2 cellular contexts compared by ENCODE assay signal in the genomic region with DNA sequence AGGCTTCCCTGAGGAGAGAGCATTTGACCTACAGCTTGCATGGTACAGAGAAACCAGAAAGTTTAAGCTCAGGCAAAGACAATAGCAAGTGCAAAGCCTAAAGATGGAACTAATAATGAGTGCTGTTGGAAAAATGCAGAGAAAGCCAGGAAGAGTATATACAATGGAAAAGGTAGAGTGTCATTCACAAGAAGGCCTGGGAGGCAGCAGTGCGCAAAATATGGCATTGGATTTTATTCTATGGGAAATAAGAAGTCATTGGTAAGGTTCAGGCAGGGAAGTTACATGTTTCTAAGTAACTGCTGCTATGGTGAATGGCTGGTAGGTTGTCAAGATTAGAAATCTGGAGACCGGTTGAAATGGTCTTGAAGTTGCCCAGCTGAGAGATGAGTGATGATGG.
TF ChIP-seq lines count a peak whose summit lies in the region.

No MANE protein-coding gene starts in this region.

TF ChIP-seq in HepG2, 621 proteins besides CTCF, POLR2A, EP300 and RAD21 (continued from another document):
- TF ChIP-seq, protein P1, sequence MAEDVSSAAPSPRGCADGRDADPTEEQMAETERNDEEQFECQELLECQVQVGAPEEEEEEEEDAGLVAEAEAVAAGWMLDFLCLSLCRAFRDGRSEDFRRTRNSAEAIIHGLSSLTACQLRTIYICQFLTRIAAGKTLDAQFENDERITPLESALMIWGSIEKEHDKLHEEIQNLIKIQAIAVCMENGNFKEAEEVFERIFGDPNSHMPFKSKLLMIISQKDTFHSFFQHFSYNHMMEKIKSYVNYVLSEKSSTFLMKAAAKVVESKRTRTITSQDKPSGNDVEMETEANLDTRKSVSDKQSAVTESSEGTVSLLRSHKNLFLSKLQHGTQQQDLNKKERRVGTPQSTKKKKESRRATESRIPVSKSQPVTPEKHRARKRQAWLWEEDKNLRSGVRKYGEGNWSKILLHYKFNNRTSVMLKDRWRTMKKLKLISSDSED (CRISPR knock-in tag; IDR thresholded peaks at IDR 0.05), result no peak
- TF ChIP-seq RBFOX2 (IDR thresholded peaks at IDR 0.05; ENCODE audit: low read depth, low read length) (no peak), DR1 (CRISPR knock-in tag; IDR thresholded peaks at IDR 0.05) (no peak), ZSCAN20 (CRISPR knock-in tag; IDR thresholded peaks at IDR 0.05; ENCODE audit: borderline replicate concordance) (no peak), KLF16 (CRISPR knock-in tag; IDR thresholded peaks at IDR 0.05) (no peak), ZNF383 (CRISPR knock-in tag; IDR thresholded peaks at IDR 0.05; ENCODE audit: borderline replicate concordance) (no peak)
- TF ChIP-seq, protein P2, sequence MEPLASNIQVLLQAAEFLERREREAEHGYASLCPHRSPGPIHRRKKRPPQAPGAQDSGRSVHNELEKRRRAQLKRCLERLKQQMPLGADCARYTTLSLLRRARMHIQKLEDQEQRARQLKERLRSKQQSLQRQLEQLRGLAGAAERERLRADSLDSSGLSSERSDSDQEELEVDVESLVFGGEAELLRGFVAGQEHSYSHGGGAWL (CRISPR knock-in tag; IDR thresholded peaks at IDR 0.05), result no peak
- TF ChIP-seq, protein P3, sequence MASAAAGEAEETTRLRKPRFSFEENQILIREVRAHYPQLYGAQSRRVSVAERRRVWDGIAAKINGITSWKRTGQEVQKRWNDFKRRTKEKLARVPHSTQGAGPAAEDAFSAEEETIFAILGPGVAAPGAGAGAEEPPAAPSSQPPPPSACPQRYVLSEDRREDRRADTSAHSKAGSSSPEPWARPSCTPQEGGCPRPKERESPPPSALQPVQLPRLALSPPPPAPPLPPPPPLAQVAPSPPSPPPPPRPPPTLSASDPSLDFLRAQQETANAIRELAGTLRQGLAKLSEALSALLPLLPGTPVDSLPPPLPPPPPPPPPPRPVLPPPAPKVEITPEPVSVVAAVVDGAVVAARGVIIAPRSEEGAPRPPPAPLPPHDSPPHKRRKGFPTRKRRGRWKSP (CRISPR knock-in tag; IDR thresholded peaks at IDR 0.05), result no peak

TF ChIP-seq in WTC11, 78 proteins besides CTCF, POLR2A, EP300 and RAD21 (continued from another document):
- TF ChIP-seq ATF1 (CRISPR knock-in tag; IDR thresholded peaks at IDR 0.05), result no peak
- no peak for TF ChIP-seq TEAD1 (CRISPR knock-in tag; IDR thresholded peaks at IDR 0.05)
- TF ChIP-seq GTF2I (CRISPR knock-in tag; conservative IDR thresholded peaks at IDR 0.05), result no peak
- no peak for TF ChIP-seq SOX15 (CRISPR knock-in tag; IDR thresholded peaks at IDR 0.05)
- TF ChIP-seq, protein P4, sequence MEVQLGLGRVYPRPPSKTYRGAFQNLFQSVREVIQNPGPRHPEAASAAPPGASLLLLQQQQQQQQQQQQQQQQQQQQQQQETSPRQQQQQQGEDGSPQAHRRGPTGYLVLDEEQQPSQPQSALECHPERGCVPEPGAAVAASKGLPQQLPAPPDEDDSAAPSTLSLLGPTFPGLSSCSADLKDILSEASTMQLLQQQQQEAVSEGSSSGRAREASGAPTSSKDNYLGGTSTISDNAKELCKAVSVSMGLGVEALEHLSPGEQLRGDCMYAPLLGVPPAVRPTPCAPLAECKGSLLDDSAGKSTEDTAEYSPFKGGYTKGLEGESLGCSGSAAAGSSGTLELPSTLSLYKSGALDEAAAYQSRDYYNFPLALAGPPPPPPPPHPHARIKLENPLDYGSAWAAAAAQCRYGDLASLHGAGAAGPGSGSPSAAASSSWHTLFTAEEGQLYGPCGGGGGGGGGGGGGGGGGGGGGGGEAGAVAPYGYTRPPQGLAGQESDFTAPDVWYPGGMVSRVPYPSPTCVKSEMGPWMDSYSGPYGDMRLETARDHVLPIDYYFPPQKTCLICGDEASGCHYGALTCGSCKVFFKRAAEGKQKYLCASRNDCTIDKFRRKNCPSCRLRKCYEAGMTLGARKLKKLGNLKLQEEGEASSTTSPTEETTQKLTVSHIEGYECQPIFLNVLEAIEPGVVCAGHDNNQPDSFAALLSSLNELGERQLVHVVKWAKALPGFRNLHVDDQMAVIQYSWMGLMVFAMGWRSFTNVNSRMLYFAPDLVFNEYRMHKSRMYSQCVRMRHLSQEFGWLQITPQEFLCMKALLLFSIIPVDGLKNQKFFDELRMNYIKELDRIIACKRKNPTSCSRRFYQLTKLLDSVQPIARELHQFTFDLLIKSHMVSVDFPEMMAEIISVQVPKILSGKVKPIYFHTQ (CRISPR knock-in tag; IDR thresholded peaks at IDR 0.05), result no peak
- no peak for TF ChIP-seq EMX1 (CRISPR knock-in tag; IDR thresholded peaks at IDR 0.05)
TF ChIP-seq in WTC11: peak in this region for 0.
